In the genomic region with DNA sequence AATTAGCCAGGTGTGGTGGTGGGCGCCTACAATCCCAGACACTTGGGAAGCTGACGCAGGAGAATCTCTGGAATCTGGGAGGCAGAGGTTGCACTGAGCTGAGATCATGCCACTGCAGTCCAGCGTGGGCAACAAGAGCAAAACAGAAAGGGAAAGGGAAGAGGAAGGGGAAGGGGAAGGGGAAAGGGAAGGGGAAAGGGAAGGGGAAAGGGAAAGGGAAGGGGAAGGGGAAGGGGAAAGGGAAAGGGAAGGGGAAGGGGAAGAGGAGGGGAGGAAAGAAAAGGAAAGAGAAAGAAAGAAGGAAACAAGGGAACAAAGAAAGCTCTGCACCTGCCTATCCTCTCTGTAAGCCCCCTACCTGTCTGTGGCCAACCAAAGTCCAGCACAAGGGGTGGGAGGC, we compare ENCODE assay signal across 2 cellular contexts.
TF ChIP-seq lines count a peak whose summit lies in the region.

No MANE protein-coding gene starts in this region.

TF ChIP-seq in HepG2, 621 proteins besides CTCF, POLR2A, EP300 and RAD21 (continues in another document):
- TF ChIP-seq HNRNPK (IDR thresholded peaks at IDR 0.05; ENCODE audit: low read depth, low read length, poor library complexity, severe bottlenecking) (peak; percentile 89), GTF3A (CRISPR knock-in tag; conservative IDR thresholded peaks at IDR 0.05) (no peak), HOXA5 (CRISPR knock-in tag; IDR thresholded peaks at IDR 0.05) (no peak), SP5 (CRISPR knock-in tag; IDR thresholded peaks at IDR 0.05; ENCODE audit: borderline replicate concordance, low read depth) (no peak), RARG (CRISPR knock-in tag; IDR thresholded peaks at IDR 0.05; ENCODE audit: low read depth) (no peak)
- TF ChIP-seq, protein P1, sequence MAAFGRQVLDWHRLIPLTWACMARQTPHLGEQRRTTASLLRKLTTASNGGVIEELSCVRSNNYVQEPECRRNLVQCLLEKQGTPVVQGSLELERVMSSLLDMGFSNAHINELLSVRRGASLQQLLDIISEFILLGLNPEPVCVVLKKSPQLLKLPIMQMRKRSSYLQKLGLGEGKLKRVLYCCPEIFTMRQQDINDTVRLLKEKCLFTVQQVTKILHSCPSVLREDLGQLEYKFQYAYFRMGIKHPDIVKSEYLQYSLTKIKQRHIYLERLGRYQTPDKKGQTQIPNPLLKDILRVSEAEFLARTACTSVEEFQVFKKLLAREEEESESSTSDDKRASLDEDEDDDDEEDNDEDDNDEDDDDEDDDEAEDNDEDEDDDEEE (CRISPR knock-in tag; IDR thresholded peaks at IDR 0.05), result no peak
- TF ChIP-seq, protein P2, sequence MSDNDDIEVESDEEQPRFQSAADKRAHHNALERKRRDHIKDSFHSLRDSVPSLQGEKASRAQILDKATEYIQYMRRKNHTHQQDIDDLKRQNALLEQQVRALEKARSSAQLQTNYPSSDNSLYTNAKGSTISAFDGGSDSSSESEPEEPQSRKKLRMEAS (IDR thresholded peaks at IDR 0.05), result no peak
- TF ChIP-seq, protein P3, sequence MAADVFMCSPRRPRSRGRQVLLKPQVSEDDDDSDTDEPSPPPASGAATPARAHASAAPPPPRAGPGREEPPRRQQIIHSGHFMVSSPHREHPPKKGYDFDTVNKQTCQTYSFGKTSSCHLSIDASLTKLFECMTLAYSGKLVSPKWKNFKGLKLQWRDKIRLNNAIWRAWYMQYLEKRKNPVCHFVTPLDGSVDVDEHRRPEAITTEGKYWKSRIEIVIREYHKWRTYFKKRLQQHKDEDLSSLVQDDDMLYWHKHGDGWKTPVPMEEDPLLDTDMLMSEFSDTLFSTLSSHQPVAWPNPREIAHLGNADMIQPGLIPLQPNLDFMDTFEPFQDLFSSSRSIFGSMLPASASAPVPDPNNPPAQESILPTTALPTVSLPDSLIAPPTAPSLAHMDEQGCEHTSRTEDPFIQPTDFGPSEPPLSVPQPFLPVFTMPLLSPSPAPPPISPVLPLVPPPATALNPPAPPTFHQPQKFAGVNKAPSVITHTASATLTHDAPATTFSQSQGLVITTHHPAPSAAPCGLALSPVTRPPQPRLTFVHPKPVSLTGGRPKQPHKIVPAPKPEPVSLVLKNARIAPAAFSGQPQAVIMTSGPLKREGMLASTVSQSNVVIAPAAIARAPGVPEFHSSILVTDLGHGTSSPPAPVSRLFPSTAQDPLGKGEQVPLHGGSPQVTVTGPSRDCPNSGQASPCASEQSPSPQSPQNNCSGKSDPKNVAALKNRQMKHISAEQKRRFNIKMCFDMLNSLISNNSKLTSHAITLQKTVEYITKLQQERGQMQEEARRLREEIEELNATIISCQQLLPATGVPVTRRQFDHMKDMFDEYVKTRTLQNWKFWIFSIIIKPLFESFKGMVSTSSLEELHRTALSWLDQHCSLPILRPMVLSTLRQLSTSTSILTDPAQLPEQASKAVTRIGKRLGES (CRISPR knock-in tag; IDR thresholded peaks at IDR 0.05; ENCODE audit: borderline replicate concordance), result no peak
- TF ChIP-seq, protein P4, sequence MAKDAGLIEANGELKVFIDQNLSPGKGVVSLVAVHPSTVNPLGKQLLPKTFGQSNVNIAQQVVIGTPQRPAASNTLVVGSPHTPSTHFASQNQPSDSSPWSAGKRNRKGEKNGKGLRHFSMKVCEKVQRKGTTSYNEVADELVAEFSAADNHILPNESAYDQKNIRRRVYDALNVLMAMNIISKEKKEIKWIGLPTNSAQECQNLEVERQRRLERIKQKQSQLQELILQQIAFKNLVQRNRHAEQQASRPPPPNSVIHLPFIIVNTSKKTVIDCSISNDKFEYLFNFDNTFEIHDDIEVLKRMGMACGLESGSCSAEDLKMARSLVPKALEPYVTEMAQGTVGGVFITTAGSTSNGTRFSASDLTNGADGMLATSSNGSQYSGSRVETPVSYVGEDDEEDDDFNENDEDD (CRISPR knock-in tag; IDR thresholded peaks at IDR 0.05; ENCODE audit: borderline replicate concordance), result no peak
- TF ChIP-seq, protein P5, sequence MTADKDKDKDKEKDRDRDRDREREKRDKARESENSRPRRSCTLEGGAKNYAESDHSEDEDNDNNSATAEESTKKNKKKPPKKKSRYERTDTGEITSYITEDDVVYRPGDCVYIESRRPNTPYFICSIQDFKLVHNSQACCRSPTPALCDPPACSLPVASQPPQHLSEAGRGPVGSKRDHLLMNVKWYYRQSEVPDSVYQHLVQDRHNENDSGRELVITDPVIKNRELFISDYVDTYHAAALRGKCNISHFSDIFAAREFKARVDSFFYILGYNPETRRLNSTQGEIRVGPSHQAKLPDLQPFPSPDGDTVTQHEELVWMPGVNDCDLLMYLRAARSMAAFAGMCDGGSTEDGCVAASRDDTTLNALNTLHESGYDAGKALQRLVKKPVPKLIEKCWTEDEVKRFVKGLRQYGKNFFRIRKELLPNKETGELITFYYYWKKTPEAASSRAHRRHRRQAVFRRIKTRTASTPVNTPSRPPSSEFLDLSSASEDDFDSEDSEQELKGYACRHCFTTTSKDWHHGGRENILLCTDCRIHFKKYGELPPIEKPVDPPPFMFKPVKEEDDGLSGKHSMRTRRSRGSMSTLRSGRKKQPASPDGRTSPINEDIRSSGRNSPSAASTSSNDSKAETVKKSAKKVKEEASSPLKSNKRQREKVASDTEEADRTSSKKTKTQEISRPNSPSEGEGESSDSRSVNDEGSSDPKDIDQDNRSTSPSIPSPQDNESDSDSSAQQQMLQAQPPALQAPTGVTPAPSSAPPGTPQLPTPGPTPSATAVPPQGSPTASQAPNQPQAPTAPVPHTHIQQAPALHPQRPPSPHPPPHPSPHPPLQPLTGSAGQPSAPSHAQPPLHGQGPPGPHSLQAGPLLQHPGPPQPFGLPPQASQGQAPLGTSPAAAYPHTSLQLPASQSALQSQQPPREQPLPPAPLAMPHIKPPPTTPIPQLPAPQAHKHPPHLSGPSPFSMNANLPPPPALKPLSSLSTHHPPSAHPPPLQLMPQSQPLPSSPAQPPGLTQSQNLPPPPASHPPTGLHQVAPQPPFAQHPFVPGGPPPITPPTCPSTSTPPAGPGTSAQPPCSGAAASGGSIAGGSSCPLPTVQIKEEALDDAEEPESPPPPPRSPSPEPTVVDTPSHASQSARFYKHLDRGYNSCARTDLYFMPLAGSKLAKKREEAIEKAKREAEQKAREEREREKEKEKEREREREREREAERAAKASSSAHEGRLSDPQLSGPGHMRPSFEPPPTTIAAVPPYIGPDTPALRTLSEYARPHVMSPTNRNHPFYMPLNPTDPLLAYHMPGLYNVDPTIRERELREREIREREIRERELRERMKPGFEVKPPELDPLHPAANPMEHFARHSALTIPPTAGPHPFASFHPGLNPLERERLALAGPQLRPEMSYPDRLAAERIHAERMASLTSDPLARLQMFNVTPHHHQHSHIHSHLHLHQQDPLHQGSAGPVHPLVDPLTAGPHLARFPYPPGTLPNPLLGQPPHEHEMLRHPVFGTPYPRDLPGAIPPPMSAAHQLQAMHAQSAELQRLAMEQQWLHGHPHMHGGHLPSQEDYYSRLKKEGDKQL (CRISPR knock-in tag; IDR thresholded peaks at IDR 0.05; ENCODE audit: low read depth), result no peak

TF ChIP-seq in HEK293, 187 proteins besides CTCF, POLR2A, EP300 and RAD21:
- TF ChIP-seq ZNF366 (tag by site-specific recombination; conservative IDR thresholded peaks at IDR 0.05) (0 out of 2 replicates have a peak, but pooled peaks have one; percentile 8), ZNF112 (tag by site-specific recombination; IDR thresholded peaks at IDR 0.05) (no peak), ZBTB20 (tag by site-specific recombination; IDR thresholded peaks at IDR 0.05) (no peak), PRDM1 (tag by site-specific recombination; IDR thresholded peaks at IDR 0.05) (peak; percentile 94), ZNF239 (tag by site-specific recombination; IDR thresholded peaks at IDR 0.05) (no peak), KLF9 (tag by site-specific recombination; IDR thresholded peaks at IDR 0.05; ENCODE audit: low read depth) (no peak), HOXC10 (CRISPR knock-in tag; IDR thresholded peaks at IDR 0.05) (no peak), ZSCAN16 (tag by site-specific recombination; IDR thresholded peaks at IDR 0.05) (no peak)
